Comparison of ENCODE assay signal across 22 cellular contexts in the genomic region with DNA sequence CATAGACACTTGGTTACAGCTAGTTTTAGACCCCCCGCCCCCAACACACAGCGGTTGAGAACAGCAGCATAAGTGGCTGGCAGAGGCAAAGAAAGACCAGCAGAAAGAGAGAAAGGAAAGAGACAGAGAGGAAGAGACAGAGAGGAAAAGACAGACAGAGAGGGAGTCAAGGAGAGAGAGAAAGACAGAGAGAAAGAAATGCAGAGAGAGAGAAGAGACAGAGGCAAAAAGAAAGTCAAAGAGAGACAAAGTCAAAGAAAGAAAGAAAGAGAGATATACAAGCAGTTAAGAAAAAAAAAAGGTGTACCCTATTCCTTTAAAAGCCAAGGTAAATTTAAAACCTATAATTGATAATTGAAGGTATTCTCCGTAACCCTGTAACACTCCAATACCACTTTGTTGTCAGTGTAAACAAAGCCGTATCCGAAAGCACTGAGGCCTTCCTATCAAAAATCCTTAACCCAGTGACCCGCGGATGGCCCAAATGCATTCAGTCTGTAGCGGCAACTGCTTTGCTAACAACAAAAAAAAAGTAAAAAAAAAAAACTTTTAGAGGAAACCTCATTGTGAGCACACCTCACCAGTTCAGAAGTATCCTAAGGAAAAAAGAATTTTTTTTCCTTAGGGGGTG. TPM values are rescaled to one million over a fixed set of nuclear protein-coding genes. Genes with fewer than 3 reads are reported as not detected.
DNase-seq lines count a peak whose midpoint lies in the region; ATAC-seq and TF ChIP-seq lines count a peak whose summit lies in the region.
"Had no signal": no experiment of that assay in that cellular context is flagged by ENCODE, and none has a peak within 500 bp of the region (broad histone marks: within the 10 kb centered on the region; RNA-seq: fewer than 3 reads in every experiment).

No MANE protein-coding gene starts in this region.

- H3K4me1 ChIP-seq in GM23338 (ENCODE audit: insufficient read depth) = peaks cover 13% of the 10 kb centered on the region
- H3K4me1 ChIP-seq in iPS-20b (ENCODE audit: insufficient read depth, low read length) = peaks cover 12% of the 10 kb centered on the region; the same call in 1 of the 2 replicates
- H3K4me1 ChIP-seq in neuron (ENCODE audit: insufficient read depth, low read length) = peaks cover 18% of the 10 kb centered on the region

- H3K4me2 ChIP-seq in GM23338 = peak overlapping the region; percentile 34

- no peaks in the 10 kb centered on the region for H3K79me2 ChIP-seq in GM23338 (replicated peaks; ENCODE audit: insufficient read depth)

- peaks cover 8% of the 10 kb centered on the region; the same call in 1 of the 3 replicates for H3K36me3 Mint-ChIP-seq in GM23338 (ENCODE audit: low read depth)
- no peaks in the 10 kb centered on the region for H3K36me3 Mint-ChIP-seq in T-helper 17 cell (ENCODE audit: low read depth)
- H3K36me3 Mint-ChIP-seq: brain; CD4-positive, alpha-beta memory T cell; natural killer cell treated with Interleukin-12 subunit alpha and Interleukin-12 subunit beta and Interleukin-15 and Interleukin-18, amount 100 ng/mL, for 72 hours had no signal

- H3K4me3 Mint-ChIP-seq in GM23338 (peak overlapping the region; percentile 6; the same call in 1 of the 3 replicates), T-helper 17 cell (peak overlapping the region; percentile 69)
- H3K4me3 Mint-ChIP-seq: activated T-cell treated with anti-CD3 and anti-CD28 coated beads, Interleukin-2, amount 50 U/mL, for 72 hours; B cell; CD4-positive, alpha-beta memory T cell; natural killer cell treated with Interleukin-12 subunit alpha and Interleukin-12 subunit beta and Interleukin-15 and Interleukin-18, amount 100 ng/mL, for 72 hours had no signal

- H3K27me3 Mint-ChIP-seq in GM23338 (ENCODE audit: insufficient read depth, low read depth, poor library complexity) = peaks cover 19% of the 10 kb centered on the region
- no peaks in the 10 kb centered on the region for H3K27me3 Mint-ChIP-seq in T-helper 17 cell
- H3K27me3 Mint-ChIP-seq: B cell; brain; CD4-positive, alpha-beta memory T cell; natural killer cell treated with Interleukin-12 subunit alpha and Interleukin-12 subunit beta and Interleukin-15 and Interleukin-18, amount 100 ng/mL, for 72 hours had no signal

- intact Hi-C loops in sciatic nerve (cut with DNase I) = no loop called here

- no peaks in the 10 kb centered on the region for H4K20me1 ChIP-seq in GM23338 (replicated peaks; ENCODE audit: insufficient read depth)

- no peak overlapping the region for H3K4me3 ChIP-seq in GM23338
- H3K4me3 ChIP-seq in iPS-20b (ENCODE audit: low read length) = no peak overlapping the region
- peak overlapping the region; percentile 27 for H3K4me3 ChIP-seq in neuron (ENCODE audit: low read length)
- H3K4me3 ChIP-seq: gastroesophageal sphincter, sigmoid colon, SJCRH30, tibial artery had no signal

- H3K9ac ChIP-seq in iPS-20b (ENCODE audit: low read depth, low read length) = peak overlapping the region; percentile 4; the same call in 1 of the 2 replicates

- H3K27me3 ChIP-seq in GM23338 (ENCODE audit: insufficient read depth) (no peaks in the 10 kb centered on the region), iPS-20b (ENCODE audit: insufficient read depth, low read length) (no peaks in the 10 kb centered on the region), neuron (ENCODE audit: insufficient read depth, low read length) (no peaks in the 10 kb centered on the region)
- H3K27me3 ChIP-seq: gastroesophageal sphincter, sigmoid colon, SJCRH30, tibial artery had no signal

- H3K27ac Mint-ChIP-seq in GM23338 (peak overlapping the region; percentile 54), T-helper 17 cell (no peak overlapping the region)
- H3K27ac Mint-ChIP-seq: activated T-cell treated with anti-CD3 and anti-CD28 coated beads, Interleukin-2, amount 50 U/mL, for 72 hours; B cell; natural killer cell treated with Interleukin-12 subunit alpha and Interleukin-12 subunit beta and Interleukin-15 and Interleukin-18, amount 100 ng/mL, for 72 hours had no signal

- peaks cover 10% of the 10 kb centered on the region for H3F3A ChIP-seq in GM23338 (replicated peaks; ENCODE audit: low read depth)

- peak; percentile 43 for DNase-seq in GM23338 (ENCODE audit: low spot score)
- DNase-seq in T-helper 17 cell = no peak
- no peak for DNase-seq in sciatic nerve (ENCODE audit: low spot score)
- no peak for DNase-seq in GM19240 (ENCODE audit: insufficient read length, low spot score)
- DNase-seq in RPMI8226 = no peak
- DNase-seq: activated T-cell treated with anti-CD3 and anti-CD28 coated beads, Interleukin-2, amount 50 U/mL, for 72 hours; CD4-positive, alpha-beta memory T cell; mammary epithelial cell; NCI-H446; NCI-H748 treated with DMSO at 0.1 percent for 48 hours; sigmoid colon; SJCRH30; stimulated activated CD4-positive, alpha-beta T cell treated with anti-CD3 and anti-CD28 coated beads, Interleukin-4, amount 100 ng/mL, for 24 hours; tibial artery had no signal

- H3K27ac ChIP-seq in GM23338 (ENCODE audit: low read depth) (peak overlapping the region; percentile 82; the same call in 1 of the 2 replicates), iPS-20b (ENCODE audit: low read length) (no peak overlapping the region)
- H3K27ac ChIP-seq: gastroesophageal sphincter, HL-60, sigmoid colon, SJCRH30, tibial artery had no signal

- TF ChIP-seq CTCF in GM23338 (conservative IDR thresholded peaks at IDR 0.05; ENCODE audit: low read depth in 2 of 2) = no peak

- H3K4me1 Mint-ChIP-seq in GM23338 (peaks cover 27% of the 10 kb centered on the region), T-helper 17 cell (peaks cover 8% of the 10 kb centered on the region)

- H3K9me3 ChIP-seq in T-helper 17 cell (ENCODE audit: control insufficient read depth, low read length, poor library complexity, severe bottlenecking) = no peaks in the 10 kb centered on the region
- H3K9me3 ChIP-seq in iPS-20b (ENCODE audit: insufficient read depth, low read depth, low read length) = no peaks in the 10 kb centered on the region
- H3K9me3 ChIP-seq in neuron (ENCODE audit: low read length) = no peaks in the 10 kb centered on the region
- H3K9me3 ChIP-seq: gastroesophageal sphincter, sigmoid colon, SJCRH30, tibial artery had no signal

- no peak for ATAC-seq in GM23338
- ATAC-seq in T-helper 17 cell = no peak
- no peak for ATAC-seq in sciatic nerve
- no peak for ATAC-seq in GM18907 (IDR thresholded peaks at IDR 0.05; ENCODE audit: unreplicated experiment)
- ATAC-seq: activated T-cell treated with anti-CD3 and anti-CD28 coated beads, Interleukin-2, amount 50 U/mL, for 72 hours; gastroesophageal sphincter; natural killer cell treated with Interleukin-12 subunit alpha and Interleukin-12 subunit beta and Interleukin-15 and Interleukin-18, amount 100 ng/mL, for 72 hours had no signal

- H3K9me2 ChIP-seq in GM23338 (ENCODE audit: insufficient read depth) = no peaks in the 10 kb centered on the region

- H3K36me3 ChIP-seq in GM23338 (ENCODE audit: insufficient read depth) (no peaks in the 10 kb centered on the region), iPS-20b (ENCODE audit: insufficient read depth, low read depth, low read length) (no peaks in the 10 kb centered on the region), neuron (ENCODE audit: insufficient read depth, low read length) (no peaks in the 10 kb centered on the region)
- H3K36me3 ChIP-seq: gastroesophageal sphincter, sigmoid colon, SJCRH30, tibial artery had no signal

- no peaks in the 10 kb centered on the region for H3K9me3 Mint-ChIP-seq in GM23338
- H3K9me3 Mint-ChIP-seq: activated T-cell treated with anti-CD3 and anti-CD28 coated beads, Interleukin-2, amount 50 U/mL, for 72 hours; brain; CD4-positive, alpha-beta memory T cell; natural killer cell treated with Interleukin-12 subunit alpha and Interleukin-12 subunit beta and Interleukin-15 and Interleukin-18, amount 100 ng/mL, for 72 hours had no signal

- H2AFZ ChIP-seq in GM23338 (no peak overlapping the region), neuron (ENCODE audit: low read depth, low read length) (no peak overlapping the region)

TF ChIP-seq in GM23338, 12 proteins besides CTCF, POLR2A, EP300 and RAD21 (continues in another document):
- TF ChIP-seq EZH2 (IDR thresholded peaks at IDR 0.05; ENCODE audit: low read depth, unreplicated experiment) = no peak
- no peak for TF ChIP-seq NANOG (IDR thresholded peaks at IDR 0.05; ENCODE audit: borderline replicate concordance)
- TF ChIP-seq POLR2AphosphoS5 (IDR thresholded peaks at IDR 0.05; ENCODE audit: low read depth) = no peak
- no peak for TF ChIP-seq STAT1 (IDR thresholded peaks at IDR 0.05; ENCODE audit: unreplicated experiment)

RNA-seq across cellular contexts. Expression of gene SLC12A9, which starts 11.9 kb away (rescaled TPM):
- total RNA-seq in GM23338 (2014; rRNA removed; shearing (Covaris generic)) = 32.3 and 39.9 TPM in 2 replicates
- polyA plus RNA-seq in GM23338 (2016; fragmentation: Nextera tagmentation; extraction: Ambion mirVana) = 9.7 and 10.3 TPM in 2 replicates
- total RNA-seq in T-helper 17 cell = 10 to 100 TPM; 43.9 to 50.9 TPM
- 28.7 TPM for total RNA-seq in sciatic nerve

RNA-seq across cellular contexts. Expression of gene EPHB4, which starts 13.3 kb away (rescaled TPM):
- total RNA-seq in GM23338 (2014; rRNA removed; shearing (Covaris generic)) = 145 and 164 TPM in 2 replicates
- polyA plus RNA-seq in GM23338 (2016; fragmentation: Nextera tagmentation; extraction: Ambion mirVana) = 22.6 and 23.3 TPM in 2 replicates
- total RNA-seq in T-helper 17 cell (1 to 10 TPM; 4.7 to 6.6 TPM), sciatic nerve (49.5 TPM)

RNA-seq across cellular contexts. Expression of gene TRIP6, which starts 26.6 kb away (rescaled TPM):
- 106 and 112 TPM in 2 replicates for total RNA-seq in GM23338 (2014; rRNA removed; shearing (Covaris generic))
- polyA plus RNA-seq in GM23338 (2016; fragmentation: Nextera tagmentation; extraction: Ambion mirVana) = 44.6 and 45.0 TPM in 2 replicates
- total RNA-seq in T-helper 17 cell (1 to 10 TPM; 8.5 to 9.8 TPM), sciatic nerve (62.6 TPM)

RNA-seq across cellular contexts. Expression of gene SRRT, which starts 34.3 kb away (rescaled TPM):
- 98.3 and 113 TPM in 2 replicates for total RNA-seq in GM23338 (2014; rRNA removed; shearing (Covaris generic))
- 125 and 140 TPM in 2 replicates for polyA plus RNA-seq in GM23338 (2016; fragmentation: Nextera tagmentation; extraction: Ambion mirVana)
- 100 to 1,000 TPM; 246 to 255 TPM for total RNA-seq in T-helper 17 cell
- 114 TPM for total RNA-seq in sciatic nerve

RNA-seq across cellular contexts. Expression of gene UFSP1, which starts 48.9 kb away (rescaled TPM):
- 11.5 and 11.8 TPM in 2 replicates for total RNA-seq in GM23338 (2014; rRNA removed; shearing (Covaris generic))
- polyA plus RNA-seq in GM23338 (2016; fragmentation: Nextera tagmentation; extraction: Ambion mirVana) = 2.0 and 4.1 TPM in 2 replicates
- total RNA-seq in T-helper 17 cell (1 to 10 TPM; 1.6 to 2.2 TPM), sciatic nerve (2.9 TPM)
